ENCODE assay signal across 1 cellular context in the genomic region with DNA sequence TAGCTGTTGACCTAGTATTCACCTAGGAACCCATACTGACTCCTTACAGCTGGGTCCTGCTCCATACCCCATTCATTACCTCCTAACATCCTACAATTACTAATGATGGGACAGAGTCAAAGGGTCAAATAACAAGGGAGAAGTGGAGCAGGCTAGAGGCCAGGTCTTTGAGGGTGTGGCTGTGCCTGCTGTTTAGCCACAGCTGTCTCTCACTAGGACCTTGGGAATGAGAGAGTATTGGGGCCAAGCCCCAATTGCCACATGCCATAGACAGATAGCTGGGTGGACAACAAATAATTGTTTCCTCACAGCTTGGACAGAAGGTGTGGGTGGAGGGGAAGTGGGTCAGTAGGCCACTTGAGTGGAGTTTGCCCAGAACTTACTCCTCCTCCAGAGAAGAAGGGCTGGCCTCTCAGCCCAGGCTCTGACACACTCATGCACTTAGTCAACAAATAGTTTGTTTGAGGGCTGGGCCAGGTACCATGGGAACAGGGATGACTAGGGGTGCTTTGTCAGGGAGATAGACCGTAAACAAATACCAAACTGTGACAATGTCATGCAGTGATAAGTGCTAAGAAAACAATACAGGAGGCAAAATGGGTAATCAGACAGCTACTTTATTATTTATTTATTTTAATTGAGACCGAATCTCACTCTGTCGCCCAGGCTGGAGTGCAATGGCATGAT.
A peak's percentile ranks its signal among the peaks of the same experiment; 100 is the strongest.
TF ChIP-seq lines count a peak whose summit lies in the region.

No MANE protein-coding gene starts in this region.

TF ChIP-seq in A549, 52 proteins besides CTCF, POLR2A, EP300 and RAD21:
- TF ChIP-seq PHF8 (IDR thresholded peaks at IDR 0.05; ENCODE audit: borderline replicate concordance, low read depth), result no peak
- no peak for TF ChIP-seq NFE2L2 (conservative IDR thresholded peaks at IDR 0.05; ENCODE audit: low read length)
- TF ChIP-seq GATA3 (IDR thresholded peaks at IDR 0.05; ENCODE audit: borderline replicate concordance), result peak; percentile 29; the same call in 1 of the 2 replicates
- TF ChIP-seq, protein P1, sequence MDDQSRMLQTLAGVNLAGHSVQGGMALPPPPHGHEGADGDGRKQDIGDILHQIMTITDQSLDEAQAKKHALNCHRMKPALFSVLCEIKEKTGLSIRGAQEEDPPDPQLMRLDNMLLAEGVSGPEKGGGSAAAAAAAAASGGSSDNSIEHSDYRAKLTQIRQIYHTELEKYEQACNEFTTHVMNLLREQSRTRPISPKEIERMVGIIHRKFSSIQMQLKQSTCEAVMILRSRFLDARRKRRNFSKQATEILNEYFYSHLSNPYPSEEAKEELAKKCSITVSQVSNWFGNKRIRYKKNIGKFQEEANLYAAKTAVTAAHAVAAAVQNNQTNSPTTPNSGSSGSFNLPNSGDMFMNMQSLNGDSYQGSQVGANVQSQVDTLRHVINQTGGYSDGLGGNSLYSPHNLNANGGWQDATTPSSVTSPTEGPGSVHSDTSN (IDR thresholded peaks at IDR 0.05), result peak; percentile 54; the same call in 1 of the 2 replicates
- TF ChIP-seq, protein P2, sequence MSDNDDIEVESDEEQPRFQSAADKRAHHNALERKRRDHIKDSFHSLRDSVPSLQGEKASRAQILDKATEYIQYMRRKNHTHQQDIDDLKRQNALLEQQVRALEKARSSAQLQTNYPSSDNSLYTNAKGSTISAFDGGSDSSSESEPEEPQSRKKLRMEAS (IDR thresholded peaks at IDR 0.05), result 0 out of 2 replicates have a peak, but pooled peaks have one; percentile 37
- TF ChIP-seq, protein P3, sequence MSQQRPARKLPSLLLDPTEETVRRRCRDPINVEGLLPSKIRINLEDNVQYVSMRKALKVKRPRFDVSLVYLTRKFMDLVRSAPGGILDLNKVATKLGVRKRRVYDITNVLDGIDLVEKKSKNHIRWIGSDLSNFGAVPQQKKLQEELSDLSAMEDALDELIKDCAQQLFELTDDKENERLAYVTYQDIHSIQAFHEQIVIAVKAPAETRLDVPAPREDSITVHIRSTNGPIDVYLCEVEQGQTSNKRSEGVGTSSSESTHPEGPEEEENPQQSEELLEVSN (IDR thresholded peaks at IDR 0.05; ENCODE audit: borderline replicate concordance, low read depth), result no peak
- no peak; the same call in 1 of the 2 replicates for TF ChIP-seq HOXB5 (CRISPR knock-in tag; IDR thresholded peaks at IDR 0.05)
- no peak for TF ChIP-seq KDM5A (IDR thresholded peaks at IDR 0.05)
- TF ChIP-seq, protein P4, sequence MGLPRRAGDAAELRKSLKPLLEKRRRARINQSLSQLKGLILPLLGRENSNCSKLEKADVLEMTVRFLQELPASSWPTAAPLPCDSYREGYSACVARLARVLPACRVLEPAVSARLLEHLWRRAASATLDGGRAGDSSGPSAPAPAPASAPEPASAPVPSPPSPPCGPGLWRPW (IDR thresholded peaks at IDR 0.05), result no peak
- TF ChIP-seq POLR2AphosphoS2 (conservative IDR thresholded peaks at IDR 0.05; ENCODE audit: low read length), result no peak
- TF ChIP-seq MAZ (IDR thresholded peaks at IDR 0.05; ENCODE audit: borderline replicate concordance, low read depth, low read length), result no peak
- no peak for TF ChIP-seq RCOR1 (IDR thresholded peaks at IDR 0.05; ENCODE audit: low read depth, low read length)
- TF ChIP-seq TP53 (CRISPR knock-in tag; IDR thresholded peaks at IDR 0.05), result no peak
- no peak for TF ChIP-seq NPAS2 (CRISPR knock-in tag; IDR thresholded peaks at IDR 0.05; ENCODE audit: borderline replicate concordance)
- no peak for TF ChIP-seq CBX8 (IDR thresholded peaks at IDR 0.05)
- no peak; the same call in 1 of the 2 replicates for TF ChIP-seq FOSL2 (IDR thresholded peaks at IDR 0.05)
- TF ChIP-seq FOSL2 (CRISPR knock-in tag; IDR thresholded peaks at IDR 0.05), result peak; percentile 85
- TF ChIP-seq RARB (CRISPR knock-in tag; IDR thresholded peaks at IDR 0.05), result no peak
- TF ChIP-seq FOSB (CRISPR knock-in tag; IDR thresholded peaks at IDR 0.05), result no peak
- TF ChIP-seq RFX5 (IDR thresholded peaks at IDR 0.05), result no peak
- no peak for TF ChIP-seq CEBPB (IDR thresholded peaks at IDR 0.05)
- peak; percentile 34 for TF ChIP-seq MAFK (IDR thresholded peaks at IDR 0.05; ENCODE audit: partially characterized antibody)
- TF ChIP-seq ZSCAN20 (CRISPR knock-in tag; IDR thresholded peaks at IDR 0.05), result no peak
- no peak for TF ChIP-seq NR3C1 (IDR thresholded peaks at IDR 0.05)
- TF ChIP-seq CHD2 (IDR thresholded peaks at IDR 0.05; ENCODE audit: low read length, partially characterized antibody), result no peak
- TF ChIP-seq JUN (IDR thresholded peaks at IDR 0.05), result no peak
- TF ChIP-seq BHLHE40 (IDR thresholded peaks at IDR 0.05; ENCODE audit: low read depth, low read length), result no peak
- no peak for TF ChIP-seq TFCP2L1 (CRISPR knock-in tag; IDR thresholded peaks at IDR 0.05)
